22 cellular contexts compared by ENCODE assay signal in genomic region chr16:84780977-84781376, GRCh38. TPM values are rescaled to one million over a fixed set of nuclear protein-coding genes. Genes with fewer than 3 reads are reported as not detected.
A peak's percentile ranks its signal among the peaks of the same experiment; 100 is the strongest.
DNase-seq lines count a peak whose midpoint lies in the region; ATAC-seq, FAIRE-seq and TF ChIP-seq lines count a peak whose summit lies in the region.
"Had no signal": no experiment of that assay in that cellular context is flagged by ENCODE, and none has a peak within 500 bp of the region (broad histone marks: within the 10 kb centered on the region; RNA-seq: fewer than 3 reads in every experiment).

No MANE protein-coding gene starts in this region.

- H3K4me1 ChIP-seq in A549 (no peaks in the 10 kb centered on the region), GM23338 (ENCODE audit: insufficient read depth) (no peaks in the 10 kb centered on the region), K562 (replicated peaks in 1 of 2; ENCODE audit: control insufficient read depth in 2 of 2, insufficient read depth in 2 of 2, low read length in 2 of 2) (0 out of 5 replicates have a peak, but pooled peaks cover 0 to 2% of the 10 kb centered on the region in 2 experiments), prostate gland (replicated peaks) (peaks cover 7% of the 10 kb centered on the region), thyroid gland (peaks cover 8 to 15% of the 10 kb centered on the region in 2 donors)

- CTCF ChIA-PET in A549 (lab: Yijun Ruan, JAX) (interaction anchor here (1.5 to 2.1 kb wide), 2 partner anchors 28 to 190 kb away, joined by 6 to 9 read pairs; no protein-coding TSS in a partner anchor), K562 (lab: Yijun Ruan, JAX; ENCODE audit: low intra/inter-chr PET ratio) (no interaction called here)

- no peak overlapping the region for H2AFZ ChIP-seq in GM23338
- no peak overlapping the region for H2AFZ ChIP-seq in K562 (ENCODE audit: low read depth, low read length)

- TF ChIP-seq EP300 in A549 (IDR thresholded peaks at IDR 0.05) (no peak), K562 (IDR thresholded peaks at IDR 0.05; ENCODE audit: low read length) (no peak)

- H4K20me1 ChIP-seq in GM23338 (replicated peaks; ENCODE audit: insufficient read depth) (peaks cover 8% of the 10 kb centered on the region), K562 (replicated peaks; ENCODE audit: control insufficient read depth, insufficient read depth, low read length) (no peaks in the 10 kb centered on the region)

- H3K27ac Mint-ChIP-seq in GM23338, result no peak overlapping the region
- H3K27ac Mint-ChIP-seq: HFFc6 had no signal

- WGBS in A549 (ENCODE audit: missing lambda C conversion rate), result 97% methylated on average over 7 of the region's 7 CpGs
- WGBS in K562 (ENCODE audit: insufficient coverage, low coverage, missing lambda C conversion rate), result 84% methylated on average over 7 of the region's 7 CpGs
- WGBS in prostate gland, result 87% methylated on average over 7 of the region's 7 CpGs
- 95 to 98% methylated on average over 7 of the region's 7 CpGs for WGBS in thyroid gland, 2 donors

- H3K27me3 ChIP-seq in GM23338 (ENCODE audit: insufficient read depth), result no peaks in the 10 kb centered on the region
- no peaks in the 10 kb centered on the region for H3K27me3 ChIP-seq in K562 (ENCODE audit: control insufficient read depth in 2 of 2, insufficient read depth in 2 of 2, low read length in 2 of 2)
- H3K27me3 ChIP-seq in prostate gland (replicated peaks; ENCODE audit: insufficient read depth), result no peaks in the 10 kb centered on the region
- H3K27me3 ChIP-seq in thyroid gland, result no peaks in the 10 kb centered on the region
- H3K27me3 ChIP-seq: MG63 had no signal

- peak; percentile 19 to 34; a peak in 4 of 6 replicates for ATAC-seq in A549
- ATAC-seq in GM23338, result no peak; the same call in 2 of the 3 replicates
- peak; percentile 54 for ATAC-seq in K562
- no peak for ATAC-seq in HG03439 (IDR thresholded peaks at IDR 0.05; ENCODE audit: unreplicated experiment)
- ATAC-seq: Panc1 had no signal

- intact Hi-C loops in K562 (cut with micrococcal nuclease), result no loop called here
- intact Hi-C loops in prostate gland (cut with DNase I), result no loop called here
- intact Hi-C loops in thyroid gland (cut with DNase I), result no loop called here

- FAIRE-seq in A549 (lab: Jason Lieb, UNC), result no peak
- no peak for FAIRE-seq in K562 (lab: Jason Lieb, UNC)

- H3K36me3 Mint-ChIP-seq in GM23338 (ENCODE audit: low read depth), result peaks cover 48% of the 10 kb centered on the region

- BruUV-seq in K562 (replicated peaks; lab: Mats Ljungman, UMichigan), result no TSS peak

- no peak overlapping the region for H3K9ac ChIP-seq in K562 (ENCODE audit: insufficient read depth in 1 of 2, low read depth in 2 of 2, low read length in 2 of 2)

- peaks cover 23% of the 10 kb centered on the region for H3F3A ChIP-seq in GM23338 (replicated peaks; ENCODE audit: low read depth)

- no peaks in the 10 kb centered on the region for H3K9me3 Mint-ChIP-seq in GM23338
- H3K9me3 Mint-ChIP-seq: HFFc6 had no signal

- POLR2A ChIA-PET in A549 (lab: Yijun Ruan, JAX), result no interaction called here
- POLR2A ChIA-PET in K562 (lab: Yijun Ruan, JAX), result interaction anchor here (0.6 to 1.6 kb wide), 3 partner anchors 8 to 16 kb away, joined by 4 read pairs; no protein-coding TSS in a partner anchor

- H3K9me2 ChIP-seq in GM23338 (ENCODE audit: insufficient read depth), result no peaks in the 10 kb centered on the region

- H3K4me2 ChIP-seq in A549 (no peak overlapping the region), GM23338 (no peak overlapping the region), K562 (ENCODE audit: insufficient read depth, low read length) (no peak overlapping the region)

- H3K36me3 ChIP-seq in GM23338 (ENCODE audit: insufficient read depth), result peaks cover 29% of the 10 kb centered on the region
- H3K36me3 ChIP-seq in K562 (ENCODE audit: control insufficient read depth, insufficient read depth, low read length), result peaks cover 41% of the 10 kb centered on the region
- peaks cover 0 to 11% of the 10 kb centered on the region in 2 donors for H3K36me3 ChIP-seq in prostate gland
- H3K36me3 ChIP-seq in thyroid gland, result peaks cover 4 to 20% of the 10 kb centered on the region in 2 donors

- H3K79me2 ChIP-seq in GM23338 (replicated peaks; ENCODE audit: insufficient read depth), result no peaks in the 10 kb centered on the region; the same call in 1 of the 2 replicates
- no peaks in the 10 kb centered on the region for H3K79me2 ChIP-seq in K562 (ENCODE audit: control insufficient read depth, insufficient read depth, low read length)

- H3K4me3 Mint-ChIP-seq in GM23338, result no peak overlapping the region
- H3K4me3 Mint-ChIP-seq: CD14-positive monocyte, HFFc6 had no signal

- peaks cover 1% of the 10 kb centered on the region for H3K27me3 Mint-ChIP-seq in GM23338 (ENCODE audit: insufficient read depth, low read depth, poor library complexity)

- TF ChIP-seq CTCF in A549 (IDR thresholded peaks at IDR 0.05), result no peak
- no peak for TF ChIP-seq CTCF in GM23338 (conservative IDR thresholded peaks at IDR 0.05; ENCODE audit: low read depth in 2 of 2)
- TF ChIP-seq CTCF in K562 (IDR thresholded peaks at IDR 0.05 in 2 of 3, conservative IDR thresholded peaks at IDR 0.05 in 1 of 3; ENCODE audit: insufficient read depth in 2 of 3, low read depth in 1 of 3, low read length in 3 of 3), result no peak
- TF ChIP-seq CTCF in prostate gland (IDR thresholded peaks at IDR 0.05), result no peak
- no peak for TF ChIP-seq CTCF in thyroid gland (IDR thresholded peaks at IDR 0.05)

- DNase-seq in A549 (ENCODE audit: low read depth in 1 of 2, low spot score in 1 of 2) (no peak), GM23338 (ENCODE audit: low spot score) (no peak), K562 (ENCODE audit: extremely low read depth in 1 of 4, low spot score in 3 of 4) (no peak), prostate gland (ENCODE audit: low spot score) (no peak), NAMALWA (ENCODE audit: low spot score) (no peak), thyroid gland (no peak)
- DNase-seq: COR-L47, DMS153, EL, GOT3, HFFc6, MG63, NCI-H1105, NCI-H1694 treated with DMSO at 0.1 percent for 48 hours, NCI-H2107, NCI-H2227 treated with DMSO at 0.1 percent for 48 hours, NCI-H524 treated with DMSO at 0.1 percent for 48 hours, Right ventricle myocardium superior had no signal

- H3K4me3 ChIP-seq in A549 (no peak overlapping the region), GM23338 (no peak overlapping the region), K562 (no peak overlapping the region), prostate gland (no peak overlapping the region), thyroid gland (replicated peaks in 1 of 3) (no peak overlapping the region)
- H3K4me3 ChIP-seq: MG63, SK-N-MC had no signal

- H3K27ac ChIP-seq in A549 (no peak overlapping the region), GM23338 (ENCODE audit: low read depth) (peak overlapping the region; percentile 55; the same call in 1 of the 2 replicates), K562 (ENCODE audit: extremely low read depth, low read depth, low read length) (no peak overlapping the region), prostate gland (peak overlapping the region; percentile 48 to 61), thyroid gland (no peak overlapping the region)
- H3K27ac ChIP-seq: SK-N-MC had no signal

- TF ChIP-seq RAD21 in A549 (conservative IDR thresholded peaks at IDR 0.05 in 1 of 2, IDR thresholded peaks at IDR 0.05 in 1 of 2) (no peak), K562 (CRISPR knock-in tag; conservative IDR thresholded peaks at IDR 0.05 in 1 of 2, IDR thresholded peaks at IDR 0.05 in 1 of 2) (no peak)

- H3K9me3 ChIP-seq in A549 (no peaks in the 10 kb centered on the region), K562 (replicated peaks; ENCODE audit: control insufficient read depth, insufficient read depth, low read depth, low read length) (no peaks in the 10 kb centered on the region), prostate gland (no peaks in the 10 kb centered on the region), thyroid gland (no peaks in the 10 kb centered on the region)
- H3K9me3 ChIP-seq: MG63 had no signal

- TF ChIP-seq POLR2A in A549 (IDR thresholded peaks at IDR 0.05; ENCODE audit: low read length) (no peak), K562 (conservative IDR thresholded peaks at IDR 0.05) (0 out of 2 replicates have a peak, but pooled peaks have one; percentile 43), prostate gland (IDR thresholded peaks at IDR 0.05) (no peak), thyroid gland (IDR thresholded peaks at IDR 0.05) (no peak)

- peaks cover 2% of the 10 kb centered on the region; the same call in 2 of the 3 replicates for H3K4me1 Mint-ChIP-seq in GM23338

- in situ Hi-C loops in K562 (cut with MboI), result no loop called here

- no peaks in the 10 kb centered on the region for H3K9me1 ChIP-seq in K562 (ENCODE audit: control insufficient read depth, insufficient read depth, low read length)

RNA-seq across cellular contexts. Expression of gene CRISPLD2, which starts 38.8 kb away (rescaled TPM):
- 0.85 and 0.89 TPM in 2 replicates for polyA plus RNA-seq in A549 (2011; rRNA removed)
- 0.65 and 1.1 TPM in 2 replicates for polyA plus RNA-seq in A549 (2012; cell fraction: cytosol; rRNA removed)
- 2.7 and 3.5 TPM in 2 replicates for polyA plus RNA-seq in A549 (2012; cell fraction: nucleus; rRNA removed)
- 1.6 to 2.9 TPM (median 2.4 TPM) in 3 replicates for polyA plus RNA-seq in A549 (2017; fragmentation: RNase III; extraction: RNeasy Plus Mini Kit Qiagen cat#74134 plus additional on column Dnase treatment)
- polyA minus RNA-seq in A549 (2011; rRNA and poly(A)+ RNA removed), result 1.6 and 1.9 TPM in 2 replicates
- 6.0 and 8.3 TPM in 2 replicates for total RNA-seq in GM23338 (2014; rRNA removed; shearing (Covaris generic))
- 2.1 and 2.6 TPM in 2 replicates for polyA plus RNA-seq in GM23338 (2016; fragmentation: Nextera tagmentation; extraction: Ambion mirVana)
- total RNA-seq in K562 (2011; cell fraction: chromatin; rRNA removed; ENCODE audit: low replicate concordance), result 0.42 TPM in 1 of 2 replicates, not detected in the other
- 0.13 and 0.17 TPM in 2 replicates for total RNA-seq in K562 (2011; cell fraction: nucleolus; rRNA removed)
- 0.31 TPM in 1 of 2 replicates, not detected in the other for total RNA-seq in K562 (2011; cell fraction: nucleoplasm; rRNA removed)
- total RNA-seq in K562 (2014; rRNA removed), result 0.12 TPM in 1 of 2 replicates, not detected in the other
- 0.04 and 0.10 TPM in 2 replicates for total RNA-seq in K562 (2014; rRNA removed; fragmentation: Illumina TruSeq; extraction: Trizol)
- not detected in 2 replicates for total RNA-seq in K562 (2015; rRNA removed; fragmentation: Illumina TruSeq; extraction: Trizol)
- 0.22 and 0.24 TPM in 2 replicates for total RNA-seq in K562 (2021)
- 0.05 TPM in 1 of 2 replicates, not detected in the other for polyA plus RNA-seq in K562 (2011; rRNA removed)
- 0.03 and 0.19 TPM in 2 replicates for polyA plus RNA-seq in K562 (2011; cell fraction: cytosol; rRNA removed)
- 0.34 TPM in 1 of 2 replicates, not detected in the other for polyA plus RNA-seq in K562 (2011; cell fraction: nucleus; rRNA removed)
- polyA plus RNA-seq in K562 (2012), result 0.07 and 0.16 TPM in 2 replicates
- 0.03 and 0.06 TPM in 2 replicates for polyA plus RNA-seq in K562 (2014; fragmentation: Illumina TruSeq; extraction: Trizol)
- polyA plus RNA-seq in K562 (2014; fragmentation: Nextera tagmentation; extraction: Ambion mirVana), result under 1 TPM in 1 of 2 experiments, not detected in 1; 0.03 TPM
- polyA plus RNA-seq in K562 (2014; rRNA removed), result 0.08 TPM in 1 of 2 replicates, not detected in the other
- 0.04 and 0.06 TPM in 2 replicates for polyA minus RNA-seq in K562 (2011; rRNA and poly(A)+ RNA removed)
- polyA minus RNA-seq in K562 (2011; cell fraction: cytosol; rRNA and poly(A)+ RNA removed), result not detected in 2 replicates
- 0.27 TPM in 1 of 2 replicates, not detected in the other for polyA minus RNA-seq in K562 (2011; cell fraction: nucleus; rRNA and poly(A)+ RNA removed)
- 100 to 1,000 TPM; 186 to 226 TPM for total RNA-seq in prostate gland
- 100 to 1,000 TPM in 2 of 4 donors, 10 to 100 TPM in 2; 48.0 to 261 (median 108) TPM for total RNA-seq in thyroid gland

Comparison
In these comparisons a context has a peak if more than half of its experiments do, and no peak if none do; other contexts are left out.
1. ATAC-seq: peak in A549 (2 of 2) and K562 (single experiment); none in GM23338 (single experiment) and HG03439 (single experiment).
2. H3K27ac ChIP-seq: peak in GM23338 (single experiment) and prostate gland (2 of 2); none in A549 (0 of 2), K562 (single experiment) and thyroid gland (0 of 3).
3. Of the 35 proteins assayed by ChIP-seq in both K562 and A549: peak only in K562: POLR2A; only in A549: none; in both: POLR2AphosphoS2; in neither: 33.